In genomic region chr20:37919389-37920040, GRCh38 we compare ENCODE assay signal across 28 cellular contexts. TPM values are rescaled to one million over a fixed set of nuclear protein-coding genes. Genes with fewer than 3 reads are reported as not detected.
DNase-seq lines count a peak whose midpoint lies in the region; ATAC-seq and TF ChIP-seq lines count a peak whose summit lies in the region.
"Had no signal": no experiment of that assay in that cellular context is flagged by ENCODE, and none has a peak within 500 bp of the region (broad histone marks: within the 10 kb centered on the region; RNA-seq: fewer than 3 reads in every experiment).

No MANE protein-coding gene starts in this region.

- peaks cover 1% of the 10 kb centered on the region for H3K79me1 ChIP-seq in neuronal stem cell (ENCODE audit: low read depth, low read length)

- no peak for TF ChIP-seq CTCF in PC-3 (conservative IDR thresholded peaks at IDR 0.05; ENCODE audit: low read depth, low read length)

- no peaks in the 10 kb centered on the region for H4K20me1 ChIP-seq in PC-3 (ENCODE audit: low read length)

- no CpG with 5 or more reads among the region's 5 CpGs for WGBS in neuronal stem cell (ENCODE audit: extremely low coverage in 2 of 2, insufficient read length in 2 of 2, insufficient replicate concordance in 1 of 2), 2 donors

- H3K9ac ChIP-seq in PC-3 (ENCODE audit: low read length) (no peak overlapping the region), neuronal stem cell (ENCODE audit: low read depth, low read length, poor library complexity) (no peak overlapping the region)
- H3K9ac ChIP-seq: parathyroid adenoma had no signal

- peak overlapping the region; percentile 68 for H2AK5ac ChIP-seq in neuronal stem cell (ENCODE audit: low read depth, low read length)

- no peaks in the 10 kb centered on the region for H3K27me3 ChIP-seq in PC-3 (ENCODE audit: low read length)
- H3K27me3 ChIP-seq in neuronal stem cell (ENCODE audit: control insufficient read depth in 3 of 3, insufficient read depth in 3 of 3, low read depth in 1 of 3, low read length in 3 of 3), result no peaks in the 10 kb centered on the region
- H3K27me3 ChIP-seq: BE2C had no signal

- H3K79me2 ChIP-seq in PC-3 (ENCODE audit: low read length), result no peaks in the 10 kb centered on the region
- H3K79me2 ChIP-seq: parathyroid adenoma had no signal

- no peak overlapping the region for H3K23ac ChIP-seq in neuronal stem cell (ENCODE audit: low read depth, low read length, poor library complexity)

- ATAC-seq in PC-3 (peak; percentile 48), HG02610 (IDR thresholded peaks at IDR 0.05; ENCODE audit: unreplicated experiment) (no peak), HG03460 (IDR thresholded peaks at IDR 0.05; ENCODE audit: unreplicated experiment) (no peak)
- ATAC-seq: esophagus mucosa, foreskin keratinocyte, heart right ventricle had no signal

- CTCF ChIA-PET in PC-3 (lab: Charles Lee), result no interaction called here

- H3K4me2 ChIP-seq in PC-3 (ENCODE audit: low read length) (no peak overlapping the region), neuronal stem cell (ENCODE audit: insufficient read depth, low read length, poor library complexity, severe bottlenecking) (no peak overlapping the region)

- H3K4me3 ChIP-seq in PC-3 (ENCODE audit: low read length) (no peak overlapping the region), neuronal stem cell (ENCODE audit: low read length in 2 of 2) (no peak overlapping the region)
- H3K4me3 ChIP-seq: heart right ventricle, lung, tibial nerve had no signal

- no peak overlapping the region for H3K14ac ChIP-seq in neuronal stem cell (ENCODE audit: low read length)

- POLR2A ChIA-PET in PC-3 (lab: Charles Lee; ENCODE audit: unreplicated experiment), result no interaction called here

- H2AFZ ChIP-seq in PC-3 (ENCODE audit: low read length) (no peak overlapping the region), neuronal stem cell (ENCODE audit: low read length) (no peak overlapping the region)
- H2AFZ ChIP-seq: parathyroid adenoma had no signal

- no peak overlapping the region for H3K27ac ChIP-seq in PC-3 (ENCODE audit: low read length)
- H3K27ac ChIP-seq in neuronal stem cell (replicated peaks; ENCODE audit: low read length), result peak overlapping the region; percentile 24
- H3K27ac ChIP-seq: foreskin keratinocyte, heart right ventricle, parathyroid adenoma, RWPE1, tibial nerve had no signal

- no peaks in the 10 kb centered on the region for H3K9me3 ChIP-seq in PC-3 (ENCODE audit: low read length)
- H3K9me3 ChIP-seq in neuronal stem cell (replicated peaks in 1 of 2; ENCODE audit: control insufficient read depth in 2 of 2, insufficient read depth in 1 of 2, low read depth in 1 of 2, low read length in 2 of 2), result no peaks in the 10 kb centered on the region
- H3K9me3 ChIP-seq: BE2C, heart right ventricle, tibial nerve had no signal

- intact Hi-C loops in PC-3 (cut with micrococcal nuclease), result no loop called here

- H3K4ac ChIP-seq in neuronal stem cell (ENCODE audit: low read length), result no peak overlapping the region

- H4K91ac ChIP-seq in neuronal stem cell (ENCODE audit: low read depth, low read length, poor library complexity), result no peak overlapping the region

- peak overlapping the region; percentile 86 for H2BK15ac ChIP-seq in neuronal stem cell (ENCODE audit: low read length)

- H3F3A ChIP-seq in PC-3 (ENCODE audit: low read length, unreplicated experiment), result no peaks in the 10 kb centered on the region

- H4K8ac ChIP-seq in neuronal stem cell (ENCODE audit: low read depth, low read length), result no peak overlapping the region

- H2BK12ac ChIP-seq in neuronal stem cell (ENCODE audit: low read length), result peak overlapping the region; percentile 17

- peak; percentile 69 to 78 for DNase-seq in NCI-H524 (lab: John Stamatoyannopoulos, UW)
- no peak for DNase-seq in NCI-H524 treated with DMSO at 0.1 percent for 48 hours (lab: John Stamatoyannopoulos, UW)
- DNase-seq in M059J (ENCODE audit: low read depth), result peak; percentile 40
- no peak for DNase-seq in PC-3
- no peak for DNase-seq in neuronal stem cell (ENCODE audit: low spot score)
- DNase-seq in DMS153 (lab: John Stamatoyannopoulos, UW), result no peak
- DNase-seq: activated CD4-positive, alpha-beta memory T cell treated with anti-CD3 and anti-CD28 coated beads, Interleukin-2, amount 10 ng/mL, durations not matched to agents 7 days and 5 days; activated CD4-positive, CD25-positive, alpha-beta regulatory T cell treated with anti-CD3 and anti-CD28 coated beads, Interleukin-2, amount 50 U/mL, for 72 hours; activated CD8-positive, alpha-beta memory T cell treated with anti-CD3 and anti-CD28 coated beads, Interleukin-2, amount 50 U/mL, for 48 hours; activated naive CD4-positive, alpha-beta T cell treated with anti-CD3 and anti-CD28 coated beads, Interleukin-2, amount 10 ng/mL, durations not matched to agents 7 days and 5 days; amygdala; BE2C; CD8-positive, alpha-beta memory T cell; cortex of kidney; foreskin keratinocyte; HCEC 1CT; heart right ventricle; kidney glomerular epithelial cell; NCI-H2107; NCI-H526; nephron progenitor cell had no signal

- H3K9me2 ChIP-seq in PC-3 (replicated peaks; ENCODE audit: low read length), result no peaks in the 10 kb centered on the region

- no peak overlapping the region for H2BK120ac ChIP-seq in neuronal stem cell (ENCODE audit: low read depth, low read length)

- H3K4me1 ChIP-seq in PC-3 (ENCODE audit: insufficient read depth, low read length), result no peaks in the 10 kb centered on the region
- peaks cover 16 to 27% of the 10 kb centered on the region in 2 donors for H3K4me1 ChIP-seq in neuronal stem cell (ENCODE audit: control insufficient read depth in 2 of 2, insufficient read depth in 1 of 2, low read depth in 1 of 2, low read length in 2 of 2)
- H3K4me1 ChIP-seq: foreskin keratinocyte, parathyroid adenoma had no signal

- peak overlapping the region; percentile 9 for H3K18ac ChIP-seq in neuronal stem cell (ENCODE audit: low read length)

- H2BK5ac ChIP-seq in neuronal stem cell (ENCODE audit: low read length), result no peak overlapping the region

- BruUV-seq in PC-3 (replicated peaks; lab: Mats Ljungman, UMichigan), result no TSS peak

- H3K36me3 ChIP-seq in PC-3 (ENCODE audit: low read depth, low read length), result no peaks in the 10 kb centered on the region
- no peaks in the 10 kb centered on the region for H3K36me3 ChIP-seq in neuronal stem cell (replicated peaks in 1 of 2; ENCODE audit: control insufficient read depth in 2 of 2, insufficient read depth in 2 of 2, low read length in 2 of 2)
- H3K36me3 ChIP-seq: BE2C, heart right ventricle, tibial nerve had no signal

RNA-seq across cellular contexts. Expression of gene VSTM2L, which starts 16.6 kb away (rescaled TPM):
- 1.0 and 4.2 TPM in 2 replicates for total RNA-seq in M059J (2014; rRNA removed; shearing (Covaris generic))
- 45.8 and 56.4 TPM in 2 replicates for total RNA-seq in PC-3 (2014; rRNA removed)
- polyA plus RNA-seq in neuronal stem cell (2013, experiment 1 of 2), result 9.1 TPM
- 8.0 TPM for polyA plus RNA-seq in neuronal stem cell (2013, experiment 2 of 2)
- total RNA-seq: CD8-positive, alpha-beta memory T cell had no signal
- polyA plus RNA-seq: CD8-positive, alpha-beta memory T cell had no signal

Comparison
In these comparisons a context has a peak if more than half of its experiments do, and no peak if none do; other contexts are left out.
1. DNase-seq: peak in NCI-H524 (2 of 2) and M059J (single experiment); none in NCI-H524 treated with DMSO at 0.1 percent for 48 hours (single experiment), PC-3 (single experiment), neuronal stem cell (single experiment) and DMS153 (single experiment).